In the genomic region with DNA sequence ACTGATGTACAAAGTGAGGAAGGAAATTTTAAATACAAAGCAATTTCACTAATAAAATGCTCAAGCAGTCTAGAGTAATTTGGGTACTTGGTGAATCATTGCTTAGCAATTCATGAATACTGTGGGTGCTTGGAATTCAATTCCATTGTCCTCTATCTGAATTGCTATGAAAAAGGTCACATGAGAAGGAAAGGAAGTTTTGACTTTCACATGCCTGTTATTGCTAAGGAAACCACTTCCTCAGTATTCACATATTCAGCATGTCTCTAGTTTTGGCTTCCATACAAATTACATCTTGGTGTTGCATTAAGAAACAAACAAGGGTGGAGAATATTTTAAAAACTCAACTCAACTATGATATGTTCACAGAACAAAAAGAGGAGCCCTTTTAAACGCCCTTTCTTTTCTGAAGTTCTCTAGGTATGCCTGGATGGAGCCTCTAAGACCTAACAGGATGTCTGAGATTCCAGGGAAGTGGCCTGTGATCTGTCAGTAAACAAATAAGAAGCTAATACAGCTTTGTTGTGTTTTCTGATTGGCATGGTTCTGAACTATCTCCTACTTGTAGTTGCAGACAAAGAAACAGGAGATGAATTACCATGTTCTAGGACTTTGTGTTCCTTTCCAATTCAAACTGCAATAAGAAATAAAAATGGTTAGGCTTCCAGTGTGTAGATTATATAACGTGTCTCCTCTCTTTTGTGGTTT, we compare ENCODE assay signal across 9 cellular contexts.
A peak's percentile ranks its signal among the peaks of the same experiment; 100 is the strongest.
DNase-seq lines count a peak whose midpoint lies in the region; ATAC-seq and TF ChIP-seq lines count a peak whose summit lies in the region.
"Had no signal": no experiment of that assay in that cellular context is flagged by ENCODE, and none has a peak within 500 bp of the region (broad histone marks: within the 10 kb centered on the region; RNA-seq: fewer than 3 reads in every experiment).

No MANE protein-coding gene starts in this region.

- H3K9me2 ChIP-seq in SK-N-SH = no peaks in the 10 kb centered on the region

- no peaks in the 10 kb centered on the region for H3K79me2 ChIP-seq in SK-N-SH (ENCODE audit: insufficient read depth)
- H3K79me2 ChIP-seq in parathyroid adenoma = no peaks in the 10 kb centered on the region

- H2AFZ ChIP-seq in SK-N-SH (ENCODE audit: low read depth) = peak overlapping the region; percentile 73
- peak overlapping the region; percentile 4 for H2AFZ ChIP-seq in parathyroid adenoma

- H4K20me1 ChIP-seq in SK-N-SH (ENCODE audit: insufficient read depth) = no peaks in the 10 kb centered on the region

- ATAC-seq in GM18520 (IDR thresholded peaks at IDR 0.05; ENCODE audit: unreplicated experiment) (no peak), GM21515 (IDR thresholded peaks at IDR 0.05; ENCODE audit: unreplicated experiment) (no peak)
- ATAC-seq: K562 had no signal

- WGBS in SK-N-SH (ENCODE audit: low lambda C conversion rate) = 32% methylated on average over 2 of the region's 2 CpGs

- POLR2A ChIA-PET in SK-N-SH (lab: Yijun Ruan, JAX) = no interaction called here

- DNase-seq in Daoy (ENCODE audit: low read depth) (peak; percentile 87), SK-N-SH (no peak), fibroblast of the aortic adventitia (ENCODE audit: low read depth) (peak; percentile 97), NCI-H345 (lab: John Stamatoyannopoulos, UW) (no peak)
- no peak for DNase-seq in activated CD4-positive, alpha-beta T cell treated with anti-CD3 and anti-CD28 coated beads for 1 hour

- peak in 1 of 2 experiments; percentile 55; a peak in 1 of 4 replicates for TF ChIP-seq EP300 in SK-N-SH (IDR thresholded peaks at IDR 0.05; ENCODE audit: borderline replicate concordance in 1 of 2, low read depth in 1 of 2, low read length in 1 of 2)

- H3K27ac ChIP-seq in SK-N-SH (ENCODE audit: low read depth in 2 of 2, low read length in 1 of 2) (peak overlapping the region; percentile 79 to 91; a peak in 3 of 4 replicates), parathyroid adenoma (peak overlapping the region; percentile 40)

- H3K27me3 ChIP-seq in SK-N-SH (ENCODE audit: insufficient read depth) (no peaks in the 10 kb centered on the region), parathyroid adenoma (ENCODE audit: control insufficient read depth, insufficient read depth, low read length) (no peaks in the 10 kb centered on the region)

- H3K4me2 ChIP-seq in SK-N-SH (peak overlapping the region; percentile 26), parathyroid adenoma (ENCODE audit: low read length) (no peak overlapping the region)

- H3K4me1 ChIP-seq in SK-N-SH (ENCODE audit: control insufficient read depth in 1 of 2, insufficient read depth in 2 of 2, low read depth in 1 of 2, low read length in 1 of 2) (peaks cover 0 to 30% of the 10 kb centered on the region in 2 experiments; a peak in 2 of 4 replicates), parathyroid adenoma (no peaks in the 10 kb centered on the region)

- H3K36me3 ChIP-seq in SK-N-SH (replicated peaks in 1 of 2; ENCODE audit: control insufficient read depth in 1 of 2, insufficient read depth in 2 of 2, low read length in 1 of 2) (no peaks in the 10 kb centered on the region), parathyroid adenoma (ENCODE audit: control insufficient read depth, insufficient read depth, low read length) (no peaks in the 10 kb centered on the region)

- CTCF ChIA-PET in SK-N-SH (lab: Yijun Ruan, JAX) = no interaction called here

- H3K4me3 ChIP-seq in SK-N-SH (ENCODE audit: low read depth in 2 of 2, low read length in 1 of 2) = no peak overlapping the region
- no peak overlapping the region for H3K4me3 ChIP-seq in fibroblast of the aortic adventitia (ENCODE audit: low read depth, low read length)
- no peak overlapping the region for H3K4me3 ChIP-seq in parathyroid adenoma (ENCODE audit: low read depth, low read length)
- H3K4me3 ChIP-seq: K562 had no signal

- no peak for TF ChIP-seq RAD21 in SK-N-SH (IDR thresholded peaks at IDR 0.05; ENCODE audit: low read length)

- peaks cover 20% of the 10 kb centered on the region for H3F3A ChIP-seq in SK-N-SH (replicated peaks; ENCODE audit: insufficient read depth)

- H3K9ac ChIP-seq in SK-N-SH = peak overlapping the region; percentile 38
- H3K9ac ChIP-seq in parathyroid adenoma = no peak overlapping the region

- H3K9me3 ChIP-seq in SK-N-SH = no peaks in the 10 kb centered on the region
- no peaks in the 10 kb centered on the region for H3K9me3 ChIP-seq in parathyroid adenoma (ENCODE audit: control insufficient read depth, low read length)

- TF ChIP-seq CTCF in SK-N-SH (IDR thresholded peaks at IDR 0.05) (no peak), fibroblast of the aortic adventitia (IDR thresholded peaks at IDR 0.05; ENCODE audit: insufficient read depth, low read length) (no peak), parathyroid adenoma (IDR thresholded peaks at IDR 0.05) (no peak)

TF ChIP-seq in SK-N-SH, 30 proteins besides CTCF, POLR2A, EP300 and RAD21:
- no peak for TF ChIP-seq SIN3A (IDR thresholded peaks at IDR 0.05; ENCODE audit: borderline replicate concordance, low read depth, low read length)
- no peak for TF ChIP-seq GABPA (IDR thresholded peaks at IDR 0.05; ENCODE audit: low read depth)
- peak; percentile 21; the same call in 1 of the 2 replicates for TF ChIP-seq RXRA (IDR thresholded peaks at IDR 0.05; ENCODE audit: borderline replicate concordance, low read depth)
- TF ChIP-seq TEAD4 (IDR thresholded peaks at IDR 0.05; ENCODE audit: borderline replicate concordance, insufficient read depth) = peak; percentile 95
- no peak for TF ChIP-seq RCOR1 (IDR thresholded peaks at IDR 0.05; ENCODE audit: low read length)
- TF ChIP-seq, protein P1, sequence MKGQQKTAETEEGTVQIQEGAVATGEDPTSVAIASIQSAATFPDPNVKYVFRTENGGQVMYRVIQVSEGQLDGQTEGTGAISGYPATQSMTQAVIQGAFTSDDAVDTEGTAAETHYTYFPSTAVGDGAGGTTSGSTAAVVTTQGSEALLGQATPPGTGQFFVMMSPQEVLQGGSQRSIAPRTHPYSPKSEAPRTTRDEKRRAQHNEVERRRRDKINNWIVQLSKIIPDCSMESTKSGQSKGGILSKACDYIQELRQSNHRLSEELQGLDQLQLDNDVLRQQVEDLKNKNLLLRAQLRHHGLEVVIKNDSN (IDR thresholded peaks at IDR 0.05; ENCODE audit: borderline replicate concordance, low read depth) = peak; percentile 54; the same call in 1 of the 2 replicates
- TF ChIP-seq JUND (IDR thresholded peaks at IDR 0.05) = peak; percentile 89
- peak; percentile 73 for TF ChIP-seq TCF12 (IDR thresholded peaks at IDR 0.05)
- TF ChIP-seq FOSL2 (IDR thresholded peaks at IDR 0.05; ENCODE audit: borderline replicate concordance, low read depth) = peak; percentile 90
- peak; percentile 14; the same call in 1 of the 2 replicates for TF ChIP-seq POLR2AphosphoS5 (IDR thresholded peaks at IDR 0.05; ENCODE audit: low read depth, low read length)
- TF ChIP-seq, protein P2, sequence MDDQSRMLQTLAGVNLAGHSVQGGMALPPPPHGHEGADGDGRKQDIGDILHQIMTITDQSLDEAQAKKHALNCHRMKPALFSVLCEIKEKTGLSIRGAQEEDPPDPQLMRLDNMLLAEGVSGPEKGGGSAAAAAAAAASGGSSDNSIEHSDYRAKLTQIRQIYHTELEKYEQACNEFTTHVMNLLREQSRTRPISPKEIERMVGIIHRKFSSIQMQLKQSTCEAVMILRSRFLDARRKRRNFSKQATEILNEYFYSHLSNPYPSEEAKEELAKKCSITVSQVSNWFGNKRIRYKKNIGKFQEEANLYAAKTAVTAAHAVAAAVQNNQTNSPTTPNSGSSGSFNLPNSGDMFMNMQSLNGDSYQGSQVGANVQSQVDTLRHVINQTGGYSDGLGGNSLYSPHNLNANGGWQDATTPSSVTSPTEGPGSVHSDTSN (IDR thresholded peaks at IDR 0.05) = peak; percentile 17; the same call in 1 of the 2 replicates

Comparison
In these comparisons a context has a peak if more than half of its experiments do, and no peak if none do; other contexts are left out.
1. DNase-seq: peak in Daoy (single experiment) and fibroblast of the aortic adventitia (single experiment); none in SK-N-SH (single experiment), activated CD4-positive, alpha-beta T cell treated with anti-CD3 and anti-CD28 coated beads for 1 hour (single experiment) and NCI-H345 (single experiment).